Comparison of ENCODE assay signal across 1 cellular context in the genomic region with DNA sequence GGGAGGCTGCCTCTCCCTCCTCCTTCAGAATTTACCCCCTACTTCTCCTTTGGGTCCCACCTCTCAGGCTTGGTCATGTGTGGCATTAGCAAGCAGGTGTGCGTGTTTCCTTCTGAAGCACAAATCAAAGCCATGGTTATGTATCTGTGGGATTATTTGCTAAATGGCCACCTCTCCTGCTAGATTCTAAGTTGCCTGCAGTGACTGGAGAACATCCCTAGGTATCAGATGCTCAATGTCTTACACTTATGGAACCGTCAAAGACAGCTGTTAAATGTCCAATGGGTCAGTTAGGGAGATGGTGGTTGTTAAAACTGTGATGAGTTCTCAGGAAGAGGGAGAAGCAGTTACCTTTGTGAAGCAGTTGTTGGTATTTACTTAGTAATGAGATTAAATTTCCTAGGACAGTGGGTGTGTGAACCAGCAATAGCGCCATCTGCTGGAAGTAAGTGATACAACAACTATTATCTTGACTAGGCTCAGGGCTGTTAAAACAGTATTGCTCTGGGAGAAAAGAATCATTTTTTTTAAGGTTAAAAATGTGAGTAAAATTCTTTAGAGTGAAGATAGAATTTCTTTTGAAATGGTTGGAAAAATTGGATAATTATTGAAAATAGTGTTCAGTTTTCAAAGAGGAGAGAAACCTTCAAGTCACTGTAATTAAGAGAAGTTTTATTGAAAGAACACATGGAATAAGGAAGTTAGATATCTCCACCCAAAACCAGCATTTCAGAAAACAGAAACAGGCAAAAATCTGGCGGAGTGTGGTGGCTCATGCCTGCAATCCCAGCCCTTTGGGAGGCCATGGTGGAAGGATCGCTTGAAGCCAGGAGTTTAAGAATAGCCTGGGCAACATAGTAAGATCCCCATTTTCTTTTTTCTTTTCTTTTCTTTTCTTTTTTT.
TF ChIP-seq lines count a peak whose summit lies in the region.

No MANE protein-coding gene starts in this region.

TF ChIP-seq in GM23338, 12 proteins besides CTCF, POLR2A, EP300 and RAD21 (continued from another document):
- TF ChIP-seq, protein P1, sequence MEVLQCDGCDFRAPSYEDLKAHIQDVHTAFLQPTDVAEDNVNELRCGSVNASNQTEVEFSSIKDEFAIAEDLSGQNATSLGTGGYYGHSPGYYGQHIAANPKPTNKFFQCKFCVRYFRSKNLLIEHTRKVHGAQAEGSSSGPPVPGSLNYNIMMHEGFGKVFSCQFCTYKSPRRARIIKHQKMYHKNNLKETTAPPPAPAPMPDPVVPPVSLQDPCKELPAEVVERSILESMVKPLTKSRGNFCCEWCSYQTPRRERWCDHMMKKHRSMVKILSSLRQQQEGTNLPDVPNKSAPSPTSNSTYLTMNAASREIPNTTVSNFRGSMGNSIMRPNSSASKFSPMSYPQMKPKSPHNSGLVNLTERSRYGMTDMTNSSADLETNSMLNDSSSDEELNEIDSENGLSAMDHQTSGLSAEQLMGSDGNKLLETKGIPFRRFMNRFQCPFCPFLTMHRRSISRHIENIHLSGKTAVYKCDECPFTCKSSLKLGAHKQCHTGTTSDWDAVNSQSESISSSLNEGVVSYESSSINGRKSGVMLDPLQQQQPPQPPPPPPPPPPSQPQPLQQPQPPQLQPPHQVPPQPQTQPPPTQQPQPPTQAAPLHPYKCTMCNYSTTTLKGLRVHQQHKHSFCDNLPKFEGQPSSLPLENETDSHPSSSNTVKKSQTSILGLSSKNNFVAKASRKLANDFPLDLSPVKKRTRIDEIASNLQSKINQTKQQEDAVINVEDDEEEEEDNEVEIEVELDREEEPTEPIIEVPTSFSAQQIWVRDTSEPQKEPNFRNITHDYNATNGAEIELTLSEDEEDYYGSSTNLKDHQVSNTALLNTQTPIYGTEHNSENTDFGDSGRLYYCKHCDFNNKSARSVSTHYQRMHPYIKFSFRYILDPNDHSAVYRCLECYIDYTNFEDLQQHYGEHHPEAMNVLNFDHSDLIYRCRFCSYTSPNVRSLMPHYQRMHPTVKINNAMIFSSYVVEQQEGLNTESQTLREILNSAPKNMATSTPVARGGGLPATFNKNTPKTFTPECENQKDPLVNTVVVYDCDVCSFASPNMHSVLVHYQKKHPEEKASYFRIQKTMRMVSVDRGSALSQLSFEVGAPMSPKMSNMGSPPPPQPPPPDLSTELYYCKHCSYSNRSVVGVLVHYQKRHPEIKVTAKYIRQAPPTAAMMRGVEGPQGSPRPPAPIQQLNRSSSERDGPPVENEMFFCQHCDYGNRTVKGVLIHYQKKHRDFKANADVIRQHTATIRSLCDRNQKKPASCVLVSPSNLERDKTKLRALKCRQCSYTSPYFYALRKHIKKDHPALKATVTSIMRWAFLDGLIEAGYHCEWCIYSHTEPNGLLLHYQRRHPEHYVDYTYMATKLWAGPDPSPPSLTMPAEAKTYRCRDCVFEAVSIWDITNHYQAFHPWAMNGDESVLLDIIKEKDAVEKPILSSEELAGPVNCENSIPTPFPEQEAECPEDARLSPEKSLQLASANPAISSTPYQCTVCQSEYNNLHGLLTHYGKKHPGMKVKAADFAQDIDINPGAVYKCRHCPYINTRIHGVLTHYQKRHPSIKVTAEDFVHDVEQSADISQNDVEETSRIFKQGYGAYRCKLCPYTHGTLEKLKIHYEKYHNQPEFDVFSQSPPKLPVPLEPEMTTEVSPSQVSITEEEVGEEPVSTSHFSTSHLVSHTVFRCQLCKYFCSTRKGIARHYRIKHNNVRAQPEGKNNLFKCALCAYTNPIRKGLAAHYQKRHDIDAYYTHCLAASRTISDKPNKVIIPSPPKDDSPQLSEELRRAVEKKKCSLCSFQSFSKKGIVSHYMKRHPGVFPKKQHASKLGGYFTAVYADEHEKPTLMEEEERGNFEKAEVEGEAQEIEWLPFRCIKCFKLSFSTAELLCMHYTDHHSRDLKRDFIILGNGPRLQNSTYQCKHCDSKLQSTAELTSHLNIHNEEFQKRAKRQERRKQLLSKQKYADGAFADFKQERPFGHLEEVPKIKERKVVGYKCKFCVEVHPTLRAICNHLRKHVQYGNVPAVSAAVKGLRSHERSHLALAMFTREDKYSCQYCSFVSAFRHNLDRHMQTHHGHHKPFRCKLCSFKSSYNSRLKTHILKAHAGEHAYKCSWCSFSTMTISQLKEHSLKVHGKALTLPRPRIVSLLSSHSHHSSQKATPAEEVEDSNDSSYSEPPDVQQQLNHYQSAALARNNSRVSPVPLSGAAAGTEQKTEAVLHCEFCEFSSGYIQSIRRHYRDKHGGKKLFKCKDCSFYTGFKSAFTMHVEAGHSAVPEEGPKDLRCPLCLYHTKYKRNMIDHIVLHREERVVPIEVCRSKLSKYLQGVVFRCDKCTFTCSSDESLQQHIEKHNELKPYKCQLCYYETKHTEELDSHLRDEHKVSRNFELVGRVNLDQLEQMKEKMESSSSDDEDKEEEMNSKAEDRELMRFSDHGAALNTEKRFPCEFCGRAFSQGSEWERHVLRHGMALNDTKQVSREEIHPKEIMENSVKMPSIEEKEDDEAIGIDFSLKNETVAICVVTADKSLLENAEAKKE (CRISPR knock-in tag; IDR thresholded peaks at IDR 0.05), result no peak
- TF ChIP-seq NANOG (IDR thresholded peaks at IDR 0.05; ENCODE audit: borderline replicate concordance) (no peak), JUNB (IDR thresholded peaks at IDR 0.05; ENCODE audit: unreplicated experiment) (no peak), ZNF114 (CRISPR knock-in tag; IDR thresholded peaks at IDR 0.05) (no peak), EZH2 (IDR thresholded peaks at IDR 0.05; ENCODE audit: low read depth, unreplicated experiment) (no peak), POLR2AphosphoS5 (IDR thresholded peaks at IDR 0.05; ENCODE audit: low read depth) (no peak), EZH2phosphoT487 (IDR thresholded peaks at IDR 0.05; ENCODE audit: unreplicated experiment) (no peak), STAT1 (IDR thresholded peaks at IDR 0.05; ENCODE audit: unreplicated experiment) (no peak), ZNF331 (CRISPR knock-in tag; IDR thresholded peaks at IDR 0.05; ENCODE audit: low read depth) (no peak), ETS1 (IDR thresholded peaks at IDR 0.05) (no peak), CREB1 (CRISPR knock-in tag; IDR thresholded peaks at IDR 0.05; ENCODE audit: low read depth) (no peak)
